9 cellular contexts compared by ENCODE assay signal in the genomic region with DNA sequence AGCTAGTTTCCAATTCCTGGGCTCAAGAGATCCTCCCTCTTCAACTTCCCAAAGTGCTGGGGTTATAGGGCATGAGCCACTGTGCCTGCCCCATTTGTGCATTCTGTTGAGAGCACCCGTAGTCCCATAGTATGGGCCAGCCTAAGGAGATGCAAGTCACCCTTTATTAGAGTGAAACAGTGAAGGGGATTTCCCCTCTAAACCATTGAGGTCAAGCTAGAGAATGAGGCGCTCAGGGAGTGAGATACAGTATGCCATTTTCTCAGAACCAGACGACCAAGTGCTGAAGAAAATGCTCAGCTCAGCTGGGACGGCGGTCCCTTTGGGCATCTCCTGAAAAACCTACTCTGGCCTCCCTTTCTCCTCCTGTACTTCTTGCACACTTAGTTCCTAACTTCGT.
A peak's percentile ranks its signal among the peaks of the same experiment; 100 is the strongest.
DNase-seq lines count a peak whose midpoint lies in the region; ATAC-seq and TF ChIP-seq lines count a peak whose summit lies in the region.
"Had no signal": no experiment of that assay in that cellular context is flagged by ENCODE, and none has a peak within 500 bp of the region (broad histone marks: within the 10 kb centered on the region; RNA-seq: fewer than 3 reads in every experiment).

No MANE protein-coding gene starts in this region.

- H3K4me3 Mint-ChIP-seq in central memory CD8-positive, alpha-beta T cell, result peak overlapping the region; percentile 69

- H3K27ac Mint-ChIP-seq in central memory CD8-positive, alpha-beta T cell (ENCODE audit: low read depth), result peak overlapping the region; percentile 88

- no peaks in the 10 kb centered on the region for H3K27me3 ChIP-seq in WERI-Rb-1 (ENCODE audit: insufficient read depth, low read depth, severe bottlenecking)

- DNase-seq in GM12865 (ENCODE audit: low read depth) (peak; percentile 79), WERI-Rb-1 (no peak), hepatic stellate cell (ENCODE audit: low spot score) (no peak), coronary artery (ENCODE audit: low spot score) (no peak), AML-193 (lab: John Stamatoyannopoulos, UW) (no peak)
- DNase-seq in central memory CD8-positive, alpha-beta T cell (ENCODE audit: low spot score in 2 of 2), result no peak
- DNase-seq: cerebellar nuclear complex had no signal

- no peaks in the 10 kb centered on the region for H3K9me3 Mint-ChIP-seq in central memory CD8-positive, alpha-beta T cell

- TF ChIP-seq CTCF in GM12865 (IDR thresholded peaks at IDR 0.05; ENCODE audit: insufficient read depth, low read depth, low read length, missing control alignments), result no peak
- no peak for TF ChIP-seq CTCF in WERI-Rb-1 (IDR thresholded peaks at IDR 0.05; ENCODE audit: low read depth, low read length)
- TF ChIP-seq CTCF in coronary artery (IDR thresholded peaks at IDR 0.05), result no peak

- H3K27ac ChIP-seq in WERI-Rb-1 (no peak overlapping the region), coronary artery (no peak overlapping the region)

- peaks cover 41% of the 10 kb centered on the region for H3K36me3 Mint-ChIP-seq in central memory CD8-positive, alpha-beta T cell (ENCODE audit: insufficient read depth)

- H3K9me3 ChIP-seq in WERI-Rb-1 (ENCODE audit: severe bottlenecking), result no peaks in the 10 kb centered on the region

- ATAC-seq in GM19452 (IDR thresholded peaks at IDR 0.05; ENCODE audit: unreplicated experiment), result peak; percentile 40
- ATAC-seq in HG03095 (IDR thresholded peaks at IDR 0.05; ENCODE audit: unreplicated experiment), result peak; percentile 54
- peak; percentile 25 for ATAC-seq in central memory CD8-positive, alpha-beta T cell (replicated peaks; ENCODE audit: extremely low read depth, poor library complexity, severe bottlenecking)

- peaks cover 82% of the 10 kb centered on the region for H3K36me3 ChIP-seq in WERI-Rb-1

- no peak overlapping the region for H3K4me3 ChIP-seq in GM12865 (ENCODE audit: low read depth, low read length)
- H3K4me3 ChIP-seq in WERI-Rb-1 (ENCODE audit: low read depth, low read length), result no peak overlapping the region
- H3K4me3 ChIP-seq in coronary artery, result no peak overlapping the region

- H3K27me3 Mint-ChIP-seq in central memory CD8-positive, alpha-beta T cell, result no peaks in the 10 kb centered on the region

- peaks cover 73% of the 10 kb centered on the region for H3K4me1 Mint-ChIP-seq in central memory CD8-positive, alpha-beta T cell
